In the genomic region with DNA sequence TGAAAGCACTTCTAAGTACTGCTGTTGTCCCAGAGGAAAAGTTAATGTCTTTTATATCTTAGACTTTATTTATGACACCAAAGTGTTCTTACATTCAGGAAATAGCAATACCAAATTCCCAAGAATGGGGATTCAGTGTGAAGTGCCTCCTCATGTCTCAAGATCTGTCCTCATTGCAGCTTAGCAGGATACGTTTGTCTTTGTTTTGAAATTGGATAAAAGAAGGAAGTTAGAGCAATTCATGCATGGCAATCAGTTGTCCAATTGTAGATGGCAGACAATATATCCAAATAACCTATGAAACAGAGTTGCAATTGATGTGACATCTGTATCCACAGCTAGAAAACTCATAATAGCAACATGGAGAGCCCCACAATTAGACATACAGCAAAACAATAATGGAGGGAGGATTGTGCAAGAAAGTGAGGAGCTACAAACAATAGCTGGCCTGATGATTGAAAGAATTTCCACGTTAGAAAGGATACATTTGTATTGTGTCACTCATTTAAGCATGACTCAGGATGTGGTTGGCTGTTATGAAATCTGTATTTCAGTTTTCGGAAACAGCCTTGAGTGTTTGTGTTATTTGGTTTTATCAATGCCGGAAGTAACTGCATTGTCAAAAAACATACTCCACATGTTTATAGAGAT, we compare ENCODE assay signal across 9 cellular contexts.
DNase-seq lines count a peak whose midpoint lies in the region; ATAC-seq, FAIRE-seq and TF ChIP-seq lines count a peak whose summit lies in the region.
"Had no signal": no experiment of that assay in that cellular context is flagged by ENCODE, and none has a peak within 500 bp of the region (broad histone marks: within the 10 kb centered on the region; RNA-seq: fewer than 3 reads in every experiment).

No MANE protein-coding gene starts in this region.

- H3K36me3 ChIP-seq in DOHH2 (ENCODE audit: control insufficient read depth, low read length) (0 out of 2 replicates have a peak, but pooled peaks cover 3% of the 10 kb centered on the region), keratinocyte (ENCODE audit: control insufficient read depth in 2 of 2, extremely low read depth in 1 of 2, insufficient read depth in 2 of 2, low read length in 2 of 2) (no peaks in the 10 kb centered on the region)

- dilution Hi-C loops in keratinocyte (cut with MboI; ENCODE audit: extremely low pct_ligation_motif_present, low sequenced_read_pairs), result no loop called here

- in situ Hi-C loops in SK-MEL-5 (cut with HindIII; ENCODE audit: low pct_unique_long_range_greater_than_20kb, low sequenced_read_pairs), result no loop called here

- H3K4me1 ChIP-seq in DOHH2 (ENCODE audit: control insufficient read depth, low read length), result peaks cover 13% of the 10 kb centered on the region
- peaks cover 19% of the 10 kb centered on the region for H3K4me1 ChIP-seq in keratinocyte (ENCODE audit: control insufficient read depth, extremely low read depth, insufficient read depth, low read length)

- peak overlapping the region; percentile 30 for H3K4me3 ChIP-seq in DOHH2 (ENCODE audit: low read length)
- no peak overlapping the region for H3K4me3 ChIP-seq in keratinocyte (ENCODE audit: control insufficient read depth in 2 of 3, extremely low read depth in 1 of 3, insufficient read depth in 2 of 3, low read depth in 1 of 3, low read length in 3 of 3)
- H3K4me3 ChIP-seq: skin epidermis had no signal

- DNase-seq in SK-MEL-5 (ENCODE audit: low read depth, low spot score), result peak; percentile 15
- DNase-seq in keratinocyte (ENCODE audit: low read depth, low spot score), result peak; percentile 25
- no peak for DNase-seq in chondrocyte (ENCODE audit: low spot score)
- DNase-seq in activated naive CD8-positive, alpha-beta T cell treated with anti-CD3 and anti-CD28 coated beads for 36 hours, result no peak

- no peaks in the 10 kb centered on the region for H3K36me3 Mint-ChIP-seq in chondrocyte (ENCODE audit: low read depth)
- no peaks in the 10 kb centered on the region for H3K36me3 Mint-ChIP-seq in activated naive CD8-positive, alpha-beta T cell treated with anti-CD3 and anti-CD28 coated beads for 36 hours

- H4K20me1 ChIP-seq in DOHH2 (ENCODE audit: control insufficient read depth, insufficient read depth, low read depth, low read length) (no peaks in the 10 kb centered on the region), keratinocyte (ENCODE audit: control insufficient read depth, extremely low read depth, insufficient read depth, low read length) (no peaks in the 10 kb centered on the region)

- 0 out of 2 replicates have a peak overlapping the region, but pooled peaks have one; percentile 11 for H3K27ac ChIP-seq in DOHH2 (ENCODE audit: low read depth, low read length)
- H3K27ac ChIP-seq in keratinocyte (ENCODE audit: control insufficient read depth, insufficient read depth, low read length), result peak overlapping the region; percentile 48

- FAIRE-seq in keratinocyte (lab: Jason Lieb, UNC), result peak; percentile 80

- H3K9me3 ChIP-seq in DOHH2 (ENCODE audit: control insufficient read depth, insufficient read depth, low read length) (peaks cover 7% of the 10 kb centered on the region; the same call in 1 of the 2 replicates), keratinocyte (ENCODE audit: control insufficient read depth, low read depth, low read length) (no peaks in the 10 kb centered on the region)

- H3K9me1 ChIP-seq in keratinocyte (ENCODE audit: control insufficient read depth, extremely low read depth, insufficient read depth, low read length), result no peaks in the 10 kb centered on the region

- H2AFZ ChIP-seq in keratinocyte (ENCODE audit: control insufficient read depth, low read length), result no peak overlapping the region

- peak overlapping the region; percentile 29; the same call in 1 of the 2 replicates for H3K4me2 ChIP-seq in DOHH2 (ENCODE audit: low read length)
- no peak overlapping the region for H3K4me2 ChIP-seq in keratinocyte (ENCODE audit: control insufficient read depth, extremely low read depth, insufficient read depth, low read depth, low read length)

- no peaks in the 10 kb centered on the region for H3K4me1 Mint-ChIP-seq in chondrocyte (ENCODE audit: low read depth)
- H3K4me1 Mint-ChIP-seq in activated naive CD8-positive, alpha-beta T cell treated with anti-CD3 and anti-CD28 coated beads for 36 hours, result peaks cover 5% of the 10 kb centered on the region

- H3K27me3 Mint-ChIP-seq in chondrocyte (ENCODE audit: low read depth), result no peaks in the 10 kb centered on the region
- H3K27me3 Mint-ChIP-seq in activated naive CD8-positive, alpha-beta T cell treated with anti-CD3 and anti-CD28 coated beads for 36 hours, result no peaks in the 10 kb centered on the region

- no peaks in the 10 kb centered on the region for H3K9me2 ChIP-seq in DOHH2 (replicated peaks; ENCODE audit: control insufficient read depth, low read length)

- peak; percentile 50 for ATAC-seq in HG02798 (IDR thresholded peaks at IDR 0.05; ENCODE audit: poor library complexity, unreplicated experiment)
- ATAC-seq in HG03457 (IDR thresholded peaks at IDR 0.05; ENCODE audit: unreplicated experiment), result no peak
- no peak for ATAC-seq in HG03135 (IDR thresholded peaks at IDR 0.05; ENCODE audit: unreplicated experiment)

- H3K79me2 ChIP-seq in DOHH2 (ENCODE audit: control insufficient read depth, low read length) (no peaks in the 10 kb centered on the region), keratinocyte (ENCODE audit: control insufficient read depth, insufficient read depth, low read length) (no peaks in the 10 kb centered on the region)

- H3K27me3 ChIP-seq in DOHH2 (ENCODE audit: control insufficient read depth, low read length), result no peaks in the 10 kb centered on the region
- no peaks in the 10 kb centered on the region for H3K27me3 ChIP-seq in keratinocyte (ENCODE audit: control insufficient read depth, extremely low read depth, insufficient read depth, low read length)

- H3F3A ChIP-seq in DOHH2 (ENCODE audit: control insufficient read depth, insufficient read depth), result no peaks in the 10 kb centered on the region

- no peak overlapping the region for H3K27ac Mint-ChIP-seq in chondrocyte (ENCODE audit: unreplicated experiment)
- no peak overlapping the region for H3K27ac Mint-ChIP-seq in activated naive CD8-positive, alpha-beta T cell treated with anti-CD3 and anti-CD28 coated beads for 36 hours

- TF ChIP-seq CTCF in DOHH2 (IDR thresholded peaks at IDR 0.05; ENCODE audit: low read depth, low read length, poor library complexity, severe bottlenecking), result no peak
- no peak for TF ChIP-seq CTCF in keratinocyte (optimal IDR thresholded peaks at IDR 0.05 in 1 of 3, IDR thresholded peaks at IDR 0.05 in 1 of 3, conservative IDR thresholded peaks at IDR 0.05 in 1 of 3; ENCODE audit: extremely low read depth in 1 of 3, insufficient read depth in 2 of 3, low read length in 3 of 3)
- no peak for TF ChIP-seq CTCF in chondrocyte (IDR thresholded peaks at IDR 0.05)

- no peak overlapping the region for H3K9ac ChIP-seq in keratinocyte (ENCODE audit: control insufficient read depth, extremely low read depth, insufficient read depth, low read length)

- no peaks in the 10 kb centered on the region for H3K9me3 Mint-ChIP-seq in chondrocyte (ENCODE audit: low read depth)
- H3K9me3 Mint-ChIP-seq in activated naive CD8-positive, alpha-beta T cell treated with anti-CD3 and anti-CD28 coated beads for 36 hours, result peaks cover 2% of the 10 kb centered on the region

- no peak overlapping the region for H3K4me3 Mint-ChIP-seq in chondrocyte (ENCODE audit: unreplicated experiment)
- no peak overlapping the region for H3K4me3 Mint-ChIP-seq in activated naive CD8-positive, alpha-beta T cell treated with anti-CD3 and anti-CD28 coated beads for 36 hours

Comparison
In these comparisons a context has a peak if more than half of its experiments do, and no peak if none do; other contexts are left out.
1. DNase-seq: peak in SK-MEL-5 (single experiment) and keratinocyte (single experiment); none in chondrocyte (single experiment) and activated naive CD8-positive, alpha-beta T cell treated with anti-CD3 and anti-CD28 coated beads for 36 hours (single experiment).